ENCODE assay signal across 8 cellular contexts in the genomic region with DNA sequence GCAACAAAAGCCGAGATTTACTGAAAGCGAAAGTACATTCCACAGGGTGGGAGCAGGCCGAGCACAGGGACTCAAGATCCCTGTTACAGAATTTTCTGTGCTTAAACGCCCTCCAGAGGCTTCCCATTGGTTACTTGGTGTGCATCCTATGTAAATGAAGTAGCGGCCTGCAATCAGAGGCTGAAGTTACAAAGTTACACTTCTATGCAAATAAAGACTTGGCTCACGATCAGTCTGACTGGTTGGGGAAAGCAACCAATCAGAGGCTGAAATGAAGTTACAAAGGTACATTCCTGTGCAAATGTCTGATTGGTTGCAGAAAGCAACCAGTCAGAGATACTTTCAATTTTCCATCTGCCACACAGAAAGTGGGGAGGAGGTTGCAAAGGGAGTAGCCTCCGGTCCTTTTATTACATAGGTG. TPM values are rescaled to one million over a fixed set of nuclear protein-coding genes. Genes with fewer than 3 reads are reported as not detected.
A peak's percentile ranks its signal among the peaks of the same experiment; 100 is the strongest.
DNase-seq lines count a peak whose midpoint lies in the region; ATAC-seq, FAIRE-seq and TF ChIP-seq lines count a peak whose summit lies in the region.

No MANE protein-coding gene starts in this region.

- H3K4me3 ChIP-seq in coronary artery: peak overlapping the region; percentile 75
- peak overlapping the region; percentile 71 to 77 (median 74) for H3K4me3 ChIP-seq in HepG2 (replicated peaks in 1 of 3; ENCODE audit: insufficient read depth in 1 of 3, low read depth in 2 of 3, low read length in 3 of 3)
- peak overlapping the region in 3 of 4 donors; percentile 24 to 34 (median 28) for H3K4me3 ChIP-seq in transverse colon

- TF ChIP-seq CTCF in coronary artery (IDR thresholded peaks at IDR 0.05): no peak
- 0 out of 2 replicates have a peak, but pooled peaks have one; percentile 10 for TF ChIP-seq CTCF in HepG2 (CRISPR knock-in tag; IDR thresholded peaks at IDR 0.05)
- TF ChIP-seq CTCF in transverse colon (IDR thresholded peaks at IDR 0.05): no peak

- no peaks in the 10 kb centered on the region for H3K36me3 ChIP-seq in HepG2 (replicated peaks in 1 of 2; ENCODE audit: control insufficient read depth in 1 of 2, insufficient read depth in 2 of 2, low read length in 2 of 2)
- no peaks in the 10 kb centered on the region for H3K36me3 ChIP-seq in transverse colon

- CTCF ChIA-PET in HepG2 (lab: Yijun Ruan, JAX; ENCODE audit: low intra/inter-chr PET ratio, low total read pairs): no interaction called here

- H3K4me1 Mint-ChIP-seq in activated CD4-positive, alpha-beta T cell treated with anti-CD3 and anti-CD28 coated beads, Interleukin-2, amount 10 ng/mL, durations not matched to agents 24 days and 14 days: peaks cover 5% of the 10 kb centered on the region
- H3K4me1 Mint-ChIP-seq in activated T-helper 1 cell treated with anti-CD3 and anti-CD28 coated beads, Interleukin-12 subunit alpha, Interleukin-12 subunit beta, Interleukin-2, Interleukin-4 antibody, amounts not matched to agents 30 ng/mL and 10 ng/mL and 1 ng/mL, durations not matched to agents 14 hours and 24 hours and 36 hours (ENCODE audit: low read depth): peaks cover 5% of the 10 kb centered on the region

- peaks cover 24% of the 10 kb centered on the region for H3K4me1 ChIP-seq in HepG2 (ENCODE audit: insufficient read depth, low read length)
- peaks cover 6 to 20% (median 11%) of the 10 kb centered on the region in 4 donors for H3K4me1 ChIP-seq in transverse colon

- no peak for TF ChIP-seq RAD21 in HepG2 (CRISPR knock-in tag; IDR thresholded peaks at IDR 0.05)

- TF ChIP-seq EP300 in HepG2 (IDR thresholded peaks at IDR 0.05; ENCODE audit: low read depth in 2 of 2, low read length in 2 of 2): peak in 1 of 2 experiments; percentile 18; a peak in 1 of 4 replicates
- no peak for TF ChIP-seq EP300 in HepG2 (CRISPR knock-in tag; IDR thresholded peaks at IDR 0.05; ENCODE audit: borderline replicate concordance)
- TF ChIP-seq EP300 in transverse colon (IDR thresholded peaks at IDR 0.05; ENCODE audit: low read depth): no peak

- no peak overlapping the region for H3K27ac Mint-ChIP-seq in activated CD4-positive, alpha-beta T cell treated with anti-CD3 and anti-CD28 coated beads, Interleukin-2, amount 10 ng/mL, durations not matched to agents 24 days and 14 days
- H3K27ac Mint-ChIP-seq in activated T-helper 1 cell treated with anti-CD3 and anti-CD28 coated beads, Interleukin-12 subunit alpha, Interleukin-12 subunit beta, Interleukin-2, Interleukin-4 antibody, amounts not matched to agents 30 ng/mL and 10 ng/mL and 1 ng/mL, durations not matched to agents 14 hours and 24 hours and 36 hours: no peak overlapping the region

- TF ChIP-seq POLR2A in HepG2 (IDR thresholded peaks at IDR 0.05; ENCODE audit: insufficient read depth in 1 of 2, low read depth in 2 of 2, low read length in 2 of 2) (peak; percentile 41 to 47; a peak in 3 of 4 replicates), transverse colon (IDR thresholded peaks at IDR 0.05) (no peak)

- H3K27me3 Mint-ChIP-seq in activated CD4-positive, alpha-beta T cell treated with anti-CD3 and anti-CD28 coated beads, Interleukin-2, amount 10 ng/mL, durations not matched to agents 24 days and 14 days: peaks cover 6% of the 10 kb centered on the region
- peaks cover 10% of the 10 kb centered on the region for H3K27me3 Mint-ChIP-seq in activated T-helper 1 cell treated with anti-CD3 and anti-CD28 coated beads, Interleukin-12 subunit alpha, Interleukin-12 subunit beta, Interleukin-2, Interleukin-4 antibody, amounts not matched to agents 30 ng/mL and 10 ng/mL and 1 ng/mL, durations not matched to agents 14 hours and 24 hours and 36 hours (ENCODE audit: insufficient read depth)

- in situ Hi-C loops in HepG2 (cut with HindIII; ENCODE audit: extremely low pct_ligation_motif_present, low pct_unique_long_range_greater_than_20kb) (no loop called here), transverse colon (cut with MboI; ENCODE audit: low pct_ligation_motif_present in 1 of 4, low pct_unique_long_range_greater_than_20kb in 1 of 4, low sequenced_read_pairs in 3 of 4) (no loop called here)

- no peak overlapping the region for H3K4me3 Mint-ChIP-seq in activated CD4-positive, alpha-beta T cell treated with anti-CD3 and anti-CD28 coated beads, Interleukin-2, amount 10 ng/mL, durations not matched to agents 24 days and 14 days
- H3K4me3 Mint-ChIP-seq in activated T-helper 1 cell treated with anti-CD3 and anti-CD28 coated beads, Interleukin-12 subunit alpha, Interleukin-12 subunit beta, Interleukin-2, Interleukin-4 antibody, amounts not matched to agents 30 ng/mL and 10 ng/mL and 1 ng/mL, durations not matched to agents 14 hours and 24 hours and 36 hours: no peak overlapping the region

- no peaks in the 10 kb centered on the region for H4K20me1 ChIP-seq in HepG2 (ENCODE audit: insufficient read depth, low read length)

- ATAC-seq in HepG2: peak; percentile 89
- ATAC-seq in HG03159 (IDR thresholded peaks at IDR 0.05; ENCODE audit: unreplicated experiment): no peak

- H3K79me2 ChIP-seq in HepG2 (ENCODE audit: insufficient read depth, low read length): no peaks in the 10 kb centered on the region

- peak overlapping the region; percentile 46 for H3K9ac ChIP-seq in HepG2 (ENCODE audit: insufficient read depth, low read depth, low read length)

- DNase-seq in Daoy (ENCODE audit: low read depth) (peak; percentile 90), NCI-H226 (peak; percentile 99), coronary artery (ENCODE audit: low spot score) (no peak), HepG2 (ENCODE audit: low spot score) (peak; percentile 98), transverse colon (peak; percentile 25)
- DNase-seq in activated CD4-positive, alpha-beta T cell treated with anti-CD3 and anti-CD28 coated beads, Interleukin-2, amount 10 ng/mL, durations not matched to agents 24 days and 14 days: no peak
- no peak for DNase-seq in activated T-helper 1 cell treated with anti-CD3 and anti-CD28 coated beads, Interleukin-12 subunit alpha, Interleukin-12 subunit beta, Interleukin-2, Interleukin-4 antibody, amounts not matched to agents 30 ng/mL and 10 ng/mL and 1 ng/mL, durations not matched to agents 14 hours and 24 hours and 36 hours (ENCODE audit: low spot score)

- intact Hi-C loops in HepG2 (cut with micrococcal nuclease; ENCODE audit: unreplicated experiment): no loop called here
- intact Hi-C loops in transverse colon (cut with DNase I; ENCODE audit: low total_unique reads): no loop called here
- intact Hi-C loops in activated CD4-positive, alpha-beta T cell treated with anti-CD3 and anti-CD28 coated beads, Interleukin-2, amount 10 ng/mL, durations not matched to agents 24 days and 14 days (cut with micrococcal nuclease): no loop called here
- intact Hi-C loops in activated T-helper 1 cell treated with anti-CD3 and anti-CD28 coated beads, Interleukin-12 subunit alpha, Interleukin-12 subunit beta, Interleukin-2, Interleukin-4 antibody, amounts not matched to agents 30 ng/mL and 10 ng/mL and 1 ng/mL, durations not matched to agents 14 hours and 24 hours and 36 hours (cut with micrococcal nuclease): no loop called here

- H3K27me3 ChIP-seq in HepG2 (ENCODE audit: control insufficient read depth in 1 of 2, insufficient read depth in 2 of 2, low read length in 2 of 2): no peaks in the 10 kb centered on the region; a peak in 1 of 5 replicates
- H3K27me3 ChIP-seq in transverse colon: no peaks in the 10 kb centered on the region

- FAIRE-seq in HepG2 (lab: Jason Lieb, UNC): peak; percentile 98

- H3K27ac ChIP-seq in coronary artery: peak overlapping the region; percentile 43 to 78
- peak overlapping the region; percentile 57 for H3K27ac ChIP-seq in HepG2 (ENCODE audit: extremely low read length, insufficient read depth, low read length)
- peak overlapping the region in 3 of 4 donors; percentile 37 to 49 (median 42) for H3K27ac ChIP-seq in transverse colon

- no TSS peak for BruUV-seq in HepG2 (replicated peaks; lab: Mats Ljungman, UMichigan)

- no peaks in the 10 kb centered on the region for H3K9me3 Mint-ChIP-seq in activated CD4-positive, alpha-beta T cell treated with anti-CD3 and anti-CD28 coated beads, Interleukin-2, amount 10 ng/mL, durations not matched to agents 24 days and 14 days
- H3K9me3 Mint-ChIP-seq in activated T-helper 1 cell treated with anti-CD3 and anti-CD28 coated beads, Interleukin-12 subunit alpha, Interleukin-12 subunit beta, Interleukin-2, Interleukin-4 antibody, amounts not matched to agents 30 ng/mL and 10 ng/mL and 1 ng/mL, durations not matched to agents 14 hours and 24 hours and 36 hours: no peaks in the 10 kb centered on the region

- peak overlapping the region; percentile 94 for H3K4me2 ChIP-seq in HepG2 (ENCODE audit: low read depth, low read length)

- peak overlapping the region; percentile 91 for H2AFZ ChIP-seq in HepG2 (ENCODE audit: low read length)

- POLR2A ChIA-PET in HepG2 (lab: Yijun Ruan, JAX): interaction anchor here (0.9 to 1.1 kb wide), 2 partner anchors 13 to 126 kb away, joined by 3 to 4 read pairs; a partner anchor contains a TSS

- 2% methylated on average over 7 of the region's 7 CpGs for WGBS in HepG2 (ENCODE audit: low lambda C conversion rate)
- 0 to 23% methylated on average over 1 to 7 of the region's 7 CpGs for WGBS in transverse colon (ENCODE audit: low coverage in 1 of 2), 2 donors

- no peaks in the 10 kb centered on the region for H3K36me3 Mint-ChIP-seq in activated CD4-positive, alpha-beta T cell treated with anti-CD3 and anti-CD28 coated beads, Interleukin-2, amount 10 ng/mL, durations not matched to agents 24 days and 14 days (ENCODE audit: low read depth)
- H3K36me3 Mint-ChIP-seq in activated T-helper 1 cell treated with anti-CD3 and anti-CD28 coated beads, Interleukin-12 subunit alpha, Interleukin-12 subunit beta, Interleukin-2, Interleukin-4 antibody, amounts not matched to agents 30 ng/mL and 10 ng/mL and 1 ng/mL, durations not matched to agents 14 hours and 24 hours and 36 hours (ENCODE audit: low read depth): no peaks in the 10 kb centered on the region

- H3K9me3 ChIP-seq in HepG2 (ENCODE audit: low read length) (no peaks in the 10 kb centered on the region), transverse colon (no peaks in the 10 kb centered on the region)

RNA-seq across cellular contexts. Expression of a gene that starts 4.1 kb away (rescaled TPM):
- 8.5 and 10.2 TPM in 2 replicates for total RNA-seq in Daoy (2014; rRNA removed; shearing (Covaris generic))
- total RNA-seq in HepG2 (2016; rRNA removed; fragmentation: Illumina TruSeq; extraction: Trizol) (2.6 and 4.0 TPM in 2 replicates), transverse colon (not detected)
- total RNA-seq in HepG2 (2016; cell fraction: cytosol; rRNA removed; fragmentation: Illumina TruSeq; extraction: Trizol; ENCODE audit: low read depth): 0.51 and 0.53 TPM in 2 replicates
- total RNA-seq in HepG2 (2016; cell fraction: insoluble cytoplasmic fraction; rRNA removed; fragmentation: Illumina TruSeq; extraction: Trizol): 3.0 and 3.6 TPM in 2 replicates
- total RNA-seq in HepG2 (2016; cell fraction: membrane; rRNA removed; fragmentation: Illumina TruSeq; extraction: Trizol): 2.0 and 2.5 TPM in 2 replicates
- total RNA-seq in HepG2 (2016; cell fraction: nucleus; rRNA removed; fragmentation: Illumina TruSeq; extraction: Trizol): 0.75 and 2.1 TPM in 2 replicates
- polyA plus RNA-seq in HepG2 (2011; rRNA removed): 1.1 and 1.4 TPM in 2 replicates
- polyA plus RNA-seq in HepG2 (2011; cell fraction: cytosol; rRNA removed): 0.86 and 1.0 TPM in 2 replicates
- 0.40 and 0.45 TPM in 2 replicates for polyA plus RNA-seq in HepG2 (2011; cell fraction: nucleus; rRNA removed)
- 1.1 and 2.4 TPM in 2 replicates for polyA plus RNA-seq in HepG2 (2012)
- polyA plus RNA-seq in HepG2 (2016; cell fraction: cytosol; fragmentation: Illumina TruSeq; extraction: Trizol; ENCODE audit: low read depth): 0.33 and 0.47 TPM in 2 replicates
- 3.1 and 3.6 TPM in 2 replicates for polyA plus RNA-seq in HepG2 (2016; cell fraction: insoluble cytoplasmic fraction; fragmentation: Illumina TruSeq; extraction: Trizol; ENCODE audit: low read depth)
- polyA plus RNA-seq in HepG2 (2016; cell fraction: membrane; fragmentation: Illumina TruSeq; extraction: Trizol; ENCODE audit: low read depth): 1.2 and 1.4 TPM in 2 replicates
- polyA plus RNA-seq in HepG2 (2016; cell fraction: nucleus; fragmentation: Illumina TruSeq; extraction: Trizol; ENCODE audit: insufficient read depth, low read depth): 0.85 and 1.2 TPM in 2 replicates
- 0.21 and 0.90 TPM in 2 replicates for polyA minus RNA-seq in HepG2 (2011; rRNA and poly(A)+ RNA removed; ENCODE audit: low replicate concordance)
- polyA minus RNA-seq in HepG2 (2011; cell fraction: cytosol; rRNA and poly(A)+ RNA removed): 0.59 and 2.2 TPM in 2 replicates
- 1.8 and 2.0 TPM in 2 replicates for polyA minus RNA-seq in HepG2 (2011; cell fraction: nucleus; rRNA and poly(A)+ RNA removed)
- 1.0 and 1.3 TPM in 2 replicates for total RNA-seq in activated CD4-positive, alpha-beta T cell treated with anti-CD3 and anti-CD28 coated beads, Interleukin-2, amount 10 ng/mL, durations not matched to agents 24 days and 14 days
- total RNA-seq in activated T-helper 1 cell treated with anti-CD3 and anti-CD28 coated beads, Interleukin-12 subunit alpha, Interleukin-12 subunit beta, Interleukin-2, Interleukin-4 antibody, amounts not matched to agents 30 ng/mL and 10 ng/mL and 1 ng/mL, durations not matched to agents 14 hours and 24 hours and 36 hours: 2.3 and 2.7 TPM in 2 replicates

RNA-seq across cellular contexts. Expression of a gene that starts 12.6 kb away (rescaled TPM):
- total RNA-seq in Daoy (2014; rRNA removed; shearing (Covaris generic)): 6.6 and 8.8 TPM in 2 replicates
- total RNA-seq in HepG2 (2016; rRNA removed; fragmentation: Illumina TruSeq; extraction: Trizol) (16.4 and 17.7 TPM in 2 replicates), transverse colon (100 to 1,000 TPM in 1 of 4 donors, 10 to 100 TPM in 2, 1 to 10 TPM in 1; 4.1 to 103 (median 20.9) TPM)
- total RNA-seq in HepG2 (2016; cell fraction: cytosol; rRNA removed; fragmentation: Illumina TruSeq; extraction: Trizol; ENCODE audit: low read depth): 10.8 and 11.2 TPM in 2 replicates
- 15.4 and 17.2 TPM in 2 replicates for total RNA-seq in HepG2 (2016; cell fraction: insoluble cytoplasmic fraction; rRNA removed; fragmentation: Illumina TruSeq; extraction: Trizol)
- 14.8 and 16.0 TPM in 2 replicates for total RNA-seq in HepG2 (2016; cell fraction: membrane; rRNA removed; fragmentation: Illumina TruSeq; extraction: Trizol)
- total RNA-seq in HepG2 (2016; cell fraction: nucleus; rRNA removed; fragmentation: Illumina TruSeq; extraction: Trizol): 9.0 and 9.2 TPM in 2 replicates
- polyA plus RNA-seq in HepG2 (2011; rRNA removed): 11.7 TPM in 2 replicates
- 10.2 and 13.0 TPM in 2 replicates for polyA plus RNA-seq in HepG2 (2011; cell fraction: cytosol; rRNA removed)
- 4.3 and 6.1 TPM in 2 replicates for polyA plus RNA-seq in HepG2 (2011; cell fraction: nucleus; rRNA removed)
- polyA plus RNA-seq in HepG2 (2012): 10.0 and 11.5 TPM in 2 replicates
- polyA plus RNA-seq in HepG2 (2016; cell fraction: cytosol; fragmentation: Illumina TruSeq; extraction: Trizol; ENCODE audit: low read depth): 8.4 and 12.5 TPM in 2 replicates
- 19.6 and 21.6 TPM in 2 replicates for polyA plus RNA-seq in HepG2 (2016; cell fraction: insoluble cytoplasmic fraction; fragmentation: Illumina TruSeq; extraction: Trizol; ENCODE audit: low read depth)
- 12.4 and 12.7 TPM in 2 replicates for polyA plus RNA-seq in HepG2 (2016; cell fraction: membrane; fragmentation: Illumina TruSeq; extraction: Trizol; ENCODE audit: low read depth)
- polyA plus RNA-seq in HepG2 (2016; cell fraction: nucleus; fragmentation: Illumina TruSeq; extraction: Trizol; ENCODE audit: insufficient read depth, low read depth): 17.0 and 18.6 TPM in 2 replicates
- polyA minus RNA-seq in HepG2 (2011; rRNA and poly(A)+ RNA removed; ENCODE audit: low replicate concordance): 7.3 and 14.4 TPM in 2 replicates
- polyA minus RNA-seq in HepG2 (2011; cell fraction: cytosol; rRNA and poly(A)+ RNA removed): 4.8 and 6.3 TPM in 2 replicates
- 4.1 and 5.8 TPM in 2 replicates for polyA minus RNA-seq in HepG2 (2011; cell fraction: nucleus; rRNA and poly(A)+ RNA removed)
- total RNA-seq in activated CD4-positive, alpha-beta T cell treated with anti-CD3 and anti-CD28 coated beads, Interleukin-2, amount 10 ng/mL, durations not matched to agents 24 days and 14 days: 22.6 and 23.3 TPM in 2 replicates
- 19.6 and 24.8 TPM in 2 replicates for total RNA-seq in activated T-helper 1 cell treated with anti-CD3 and anti-CD28 coated beads, Interleukin-12 subunit alpha, Interleukin-12 subunit beta, Interleukin-2, Interleukin-4 antibody, amounts not matched to agents 30 ng/mL and 10 ng/mL and 1 ng/mL, durations not matched to agents 14 hours and 24 hours and 36 hours

RNA-seq across cellular contexts. Expression of a gene that starts 40.8 kb away (rescaled TPM):
- total RNA-seq in Daoy (2014; rRNA removed; shearing (Covaris generic)): not detected in 2 replicates
- total RNA-seq in HepG2 (2016; rRNA removed; fragmentation: Illumina TruSeq; extraction: Trizol): not detected in 2 replicates
- total RNA-seq in HepG2 (2016; cell fraction: cytosol; rRNA removed; fragmentation: Illumina TruSeq; extraction: Trizol; ENCODE audit: low read depth): not detected in 2 replicates
- not detected in 2 replicates for total RNA-seq in HepG2 (2016; cell fraction: insoluble cytoplasmic fraction; rRNA removed; fragmentation: Illumina TruSeq; extraction: Trizol)
- not detected in 2 replicates for total RNA-seq in HepG2 (2016; cell fraction: membrane; rRNA removed; fragmentation: Illumina TruSeq; extraction: Trizol)
- not detected in 2 replicates for total RNA-seq in HepG2 (2016; cell fraction: nucleus; rRNA removed; fragmentation: Illumina TruSeq; extraction: Trizol)
- 0.13 and 0.51 TPM in 2 replicates for polyA plus RNA-seq in HepG2 (2011; rRNA removed)
- 0.12 and 0.19 TPM in 2 replicates for polyA plus RNA-seq in HepG2 (2011; cell fraction: cytosol; rRNA removed)
- not detected in 2 replicates for polyA plus RNA-seq in HepG2 (2011; cell fraction: nucleus; rRNA removed)
- 0.09 and 0.59 TPM in 2 replicates for polyA plus RNA-seq in HepG2 (2012)
- not detected in 2 replicates for polyA plus RNA-seq in HepG2 (2016; cell fraction: cytosol; fragmentation: Illumina TruSeq; extraction: Trizol; ENCODE audit: low read depth)
- polyA plus RNA-seq in HepG2 (2016; cell fraction: insoluble cytoplasmic fraction; fragmentation: Illumina TruSeq; extraction: Trizol; ENCODE audit: low read depth): not detected in 2 replicates
- not detected in 2 replicates for polyA plus RNA-seq in HepG2 (2016; cell fraction: membrane; fragmentation: Illumina TruSeq; extraction: Trizol; ENCODE audit: low read depth)
- polyA plus RNA-seq in HepG2 (2016; cell fraction: nucleus; fragmentation: Illumina TruSeq; extraction: Trizol; ENCODE audit: insufficient read depth, low read depth): not detected in 2 replicates
- 0.51 TPM in 1 of 2 replicates, not detected in the other for polyA minus RNA-seq in HepG2 (2011; rRNA and poly(A)+ RNA removed; ENCODE audit: low replicate concordance)
- polyA minus RNA-seq in HepG2 (2011; cell fraction: cytosol; rRNA and poly(A)+ RNA removed): not detected in 2 replicates
- not detected in 2 replicates for polyA minus RNA-seq in HepG2 (2011; cell fraction: nucleus; rRNA and poly(A)+ RNA removed)
- not detected for total RNA-seq in transverse colon
- total RNA-seq in activated CD4-positive, alpha-beta T cell treated with anti-CD3 and anti-CD28 coated beads, Interleukin-2, amount 10 ng/mL, durations not matched to agents 24 days and 14 days: 0.26 and 0.62 TPM in 2 replicates
- 0.44 and 0.88 TPM in 2 replicates for total RNA-seq in activated T-helper 1 cell treated with anti-CD3 and anti-CD28 coated beads, Interleukin-12 subunit alpha, Interleukin-12 subunit beta, Interleukin-2, Interleukin-4 antibody, amounts not matched to agents 30 ng/mL and 10 ng/mL and 1 ng/mL, durations not matched to agents 14 hours and 24 hours and 36 hours

Comparison
In these comparisons a context has a peak if more than half of its experiments do, and no peak if none do; other contexts are left out.
1. DNase-seq: peak in Daoy (single experiment), NCI-H226 (single experiment), HepG2 (single experiment) and transverse colon (single experiment); none in coronary artery (single experiment), activated CD4-positive, alpha-beta T cell treated with anti-CD3 and anti-CD28 coated beads, Interleukin-2, amount 10 ng/mL, durations not matched to agents 24 days and 14 days (single experiment) and activated T-helper 1 cell treated with anti-CD3 and anti-CD28 coated beads, Interleukin-12 subunit alpha, Interleukin-12 subunit beta, Interleukin-2, Interleukin-4 antibody, amounts not matched to agents 30 ng/mL and 10 ng/mL and 1 ng/mL, durations not matched to agents 14 hours and 24 hours and 36 hours (single experiment).
2. Peak in every context shown above with its lines, with median percentiles within 50 percentile points of each other: H3K27ac ChIP-seq and H3K4me3 ChIP-seq.